16 cellular contexts compared by ENCODE assay signal in the genomic region with DNA sequence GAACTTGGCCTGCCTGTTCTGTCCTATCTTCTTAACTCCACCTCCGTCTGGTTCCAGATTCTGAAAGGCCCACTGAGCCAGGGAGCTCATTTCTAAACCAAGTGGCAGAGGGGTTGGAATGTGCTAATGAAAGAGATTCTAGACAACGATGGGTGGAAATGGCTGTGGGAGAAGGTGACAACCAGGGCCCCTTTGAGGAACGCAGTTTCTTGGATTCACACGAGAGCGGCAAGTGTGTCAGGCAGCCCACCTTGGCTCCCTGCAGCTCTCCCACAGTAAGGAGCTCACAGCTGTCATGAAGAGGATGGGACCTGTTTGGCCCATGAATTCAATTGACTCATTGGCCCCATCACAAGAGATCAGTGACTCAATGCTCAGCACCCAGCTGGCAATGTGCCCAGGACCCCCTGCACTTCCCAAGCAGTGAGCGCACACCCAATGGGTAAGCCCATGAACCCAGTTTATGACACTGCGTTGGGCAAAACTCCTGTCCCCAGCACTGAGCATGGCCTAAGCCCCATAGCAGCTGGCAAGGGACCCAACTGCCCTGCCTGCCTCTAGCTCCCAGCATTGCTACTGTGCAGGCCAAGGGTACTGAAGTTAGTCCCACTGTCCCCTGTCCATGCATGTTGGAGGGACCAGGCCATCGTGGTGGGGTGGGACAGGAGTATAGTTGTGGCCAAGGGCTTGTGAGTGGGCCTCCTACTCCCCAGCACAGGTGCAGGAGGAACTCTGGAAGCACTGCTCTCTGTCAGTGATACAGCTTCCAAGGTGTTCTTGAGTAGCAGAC. TPM values are rescaled to one million over a fixed set of nuclear protein-coding genes. Genes with fewer than 3 reads are reported as not detected.
DNase-seq lines count a peak whose midpoint lies in the region; ATAC-seq and TF ChIP-seq lines count a peak whose summit lies in the region.
"Had no signal": no experiment of that assay in that cellular context is flagged by ENCODE, and none has a peak within 500 bp of the region (broad histone marks: within the 10 kb centered on the region; RNA-seq: fewer than 3 reads in every experiment).

No MANE protein-coding gene starts in this region.

- CTCF ChIA-PET in activated naive CD4-positive, alpha-beta T cell treated with anti-CD3 and anti-CD28 coated beads, Interleukin-2, amount 10 ng/mL, durations not matched to agents 7 days and 5 days (lab: Charles Lee): interaction anchor here (1.1 to 3.3 kb wide), 5 partner anchors 7 to 408 kb away, joined by 3 to 11 read pairs (median 7); partner anchors contain the start of gene VEGFA

- H3K4me1 ChIP-seq in esophagus muscularis mucosa: peaks cover 32 to 59% (median 53%) of the 10 kb centered on the region in 4 donors
- peaks cover 13 to 68% (median 65%) of the 10 kb centered on the region in 5 donors for H3K4me1 ChIP-seq in subcutaneous abdominal adipose tissue (ENCODE audit: control insufficient read depth in 5 of 5, insufficient read depth in 5 of 5, low read length in 5 of 5)
- H3K4me1 ChIP-seq: HAP-1 had no signal

- DNase-seq in activated naive CD4-positive, alpha-beta T cell treated with anti-CD3 and anti-CD28 coated beads, Interleukin-2, amount 10 ng/mL, durations not matched to agents 7 days and 5 days: no peak
- no peak for DNase-seq in activated naive CD4-positive, alpha-beta T cell treated with Interleukin-2 at 50 U/mL for 16 hours
- no peak for DNase-seq in WERI-Rb-1
- DNase-seq in esophagus muscularis mucosa (ENCODE audit: extremely low spot score): no peak
- DNase-seq in NCI-H187 treated with DMSO at 0.1 percent for 48 hours (lab: John Stamatoyannopoulos, UW): no peak
- DNase-seq in Kasumi-1 (lab: John Stamatoyannopoulos, UW): no peak
- DNase-seq: activated B cell treated with CpG ODN at 0.5 μM for 24 hours, anterior cingulate cortex, naive B cell, NCI-H1417, NCI-H446 had no signal

- peak overlapping the region in 1 of 5 donors; percentile 52 for H3K9ac ChIP-seq in subcutaneous abdominal adipose tissue (ENCODE audit: low read length in 5 of 5)

- ATAC-seq in HG03159 (IDR thresholded peaks at IDR 0.05; ENCODE audit: unreplicated experiment): no peak

- H3K4me3 Mint-ChIP-seq in activated naive CD4-positive, alpha-beta T cell treated with anti-CD3 and anti-CD28 coated beads, Interleukin-2, amount 10 ng/mL, durations not matched to agents 7 days and 5 days: no peak overlapping the region
- H3K4me3 Mint-ChIP-seq: activated B cell treated with CpG ODN at 0.5 μM for 24 hours, naive B cell had no signal

- no peak overlapping the region for H3K4me3 ChIP-seq in WERI-Rb-1 (ENCODE audit: low read depth, low read length)
- H3K4me3 ChIP-seq in esophagus muscularis mucosa: no peak overlapping the region
- H3K4me3 ChIP-seq in subcutaneous abdominal adipose tissue (ENCODE audit: low read depth in 1 of 5, low read length in 5 of 5): peak overlapping the region in 1 of 5 donors; percentile 36
- H3K4me3 ChIP-seq: HAP-1, prostate gland, suprapubic skin had no signal

- intact Hi-C loops in esophagus muscularis mucosa (cut with DNase I): no loop called here

- 90% methylated on average over 8 of the region's 8 CpGs for WGBS in esophagus muscularis mucosa

- H3K36me3 Mint-ChIP-seq in activated naive CD4-positive, alpha-beta T cell treated with anti-CD3 and anti-CD28 coated beads, Interleukin-2, amount 10 ng/mL, durations not matched to agents 7 days and 5 days: peaks cover 37% of the 10 kb centered on the region

- H3K27ac ChIP-seq in WERI-Rb-1 (peak overlapping the region; percentile 33; the same call in 1 of the 2 replicates), esophagus muscularis mucosa (replicated peaks in 1 of 4) (peak overlapping the region in 3 of 4 donors; percentile 10 to 53 (median 25)), subcutaneous abdominal adipose tissue (ENCODE audit: low read depth, low read length) (peak overlapping the region; percentile 61)

- TF ChIP-seq POLR2A in esophagus muscularis mucosa (IDR thresholded peaks at IDR 0.05; ENCODE audit: low read depth): no peak

- H3K9me3 ChIP-seq in WERI-Rb-1 (ENCODE audit: severe bottlenecking) (no peaks in the 10 kb centered on the region), esophagus muscularis mucosa (no peaks in the 10 kb centered on the region), subcutaneous abdominal adipose tissue (ENCODE audit: control insufficient read depth in 5 of 5, low read length in 5 of 5) (no peaks in the 10 kb centered on the region)
- H3K9me3 ChIP-seq: HAP-1, prostate gland, suprapubic skin had no signal

- no peak for TF ChIP-seq CTCF in WERI-Rb-1 (IDR thresholded peaks at IDR 0.05; ENCODE audit: low read depth, low read length)
- no peak for TF ChIP-seq CTCF in esophagus muscularis mucosa (IDR thresholded peaks at IDR 0.05)

- H3K9me3 Mint-ChIP-seq in activated naive CD4-positive, alpha-beta T cell treated with anti-CD3 and anti-CD28 coated beads, Interleukin-2, amount 10 ng/mL, durations not matched to agents 7 days and 5 days: no peaks in the 10 kb centered on the region
- H3K9me3 Mint-ChIP-seq: activated B cell treated with CpG ODN at 0.5 μM for 24 hours, naive B cell had no signal

- peaks cover 44% of the 10 kb centered on the region for H3K4me1 Mint-ChIP-seq in activated naive CD4-positive, alpha-beta T cell treated with anti-CD3 and anti-CD28 coated beads, Interleukin-2, amount 10 ng/mL, durations not matched to agents 7 days and 5 days

- H3K27me3 ChIP-seq in WERI-Rb-1 (ENCODE audit: insufficient read depth, low read depth, severe bottlenecking): no peaks in the 10 kb centered on the region
- H3K27me3 ChIP-seq in esophagus muscularis mucosa: no peaks in the 10 kb centered on the region
- peaks cover 0 to 2% (median 0%) of the 10 kb centered on the region in 5 donors for H3K27me3 ChIP-seq in subcutaneous abdominal adipose tissue (ENCODE audit: control insufficient read depth in 5 of 5, insufficient read depth in 4 of 5, low read length in 5 of 5)
- H3K27me3 ChIP-seq: suprapubic skin had no signal

- peak overlapping the region; percentile 78 for H3K27ac Mint-ChIP-seq in activated naive CD4-positive, alpha-beta T cell treated with anti-CD3 and anti-CD28 coated beads, Interleukin-2, amount 10 ng/mL, durations not matched to agents 7 days and 5 days

- TF ChIP-seq EP300 in esophagus muscularis mucosa (IDR thresholded peaks at IDR 0.05): no peak

- peaks cover 3% of the 10 kb centered on the region for H3K27me3 Mint-ChIP-seq in activated naive CD4-positive, alpha-beta T cell treated with anti-CD3 and anti-CD28 coated beads, Interleukin-2, amount 10 ng/mL, durations not matched to agents 7 days and 5 days
- H3K27me3 Mint-ChIP-seq: activated B cell treated with CpG ODN at 0.5 μM for 24 hours, naive B cell had no signal

- peaks cover 64% of the 10 kb centered on the region for H3K36me3 ChIP-seq in WERI-Rb-1
- H3K36me3 ChIP-seq in esophagus muscularis mucosa: peaks cover 29 to 65% (median 56%) of the 10 kb centered on the region in 4 donors
- H3K36me3 ChIP-seq in subcutaneous abdominal adipose tissue (ENCODE audit: control insufficient read depth in 5 of 5, insufficient read depth in 5 of 5, low read length in 5 of 5): peaks cover 0 to 54% (median 41%) of the 10 kb centered on the region in 5 donors
- H3K36me3 ChIP-seq: prostate gland had no signal

RNA-seq across cellular contexts. Expression of gene MRPS18A, which starts 16.4 kb away (rescaled TPM):
- total RNA-seq in esophagus muscularis mucosa: 10 to 100 TPM; 30.7 to 47.4 (median 37.1) TPM

RNA-seq across cellular contexts. Expression of gene RSPH9, which starts 26.4 kb away (rescaled TPM):
- total RNA-seq in esophagus muscularis mucosa: under 1 TPM in 2 of 4 donors, not detected in 2; 0.17 to 0.34 TPM
- total RNA-seq: activated B cell treated with CpG ODN at 0.5 μM for 24 hours had no signal

RNA-seq across cellular contexts. Expression of gene MAD2L1BP, which starts 35.6 kb away (rescaled TPM):
- 10 to 100 TPM; 17.9 to 26.7 (median 21.6) TPM for total RNA-seq in esophagus muscularis mucosa

RNA-seq across cellular contexts. Expression of gene GTPBP2, which starts 42.1 kb away (rescaled TPM):
- 10 to 100 TPM; 28.2 to 31.0 (median 30.0) TPM for total RNA-seq in esophagus muscularis mucosa
